ENCODE assay signal across 18 cellular contexts in genomic region chr15:42184313-42184712, GRCh38. TPM values are rescaled to one million over a fixed set of nuclear protein-coding genes. Genes with fewer than 3 reads are reported as not detected.
A peak's percentile ranks its signal among the peaks of the same experiment; 100 is the strongest.
DNase-seq lines count a peak whose midpoint lies in the region; ATAC-seq and TF ChIP-seq lines count a peak whose summit lies in the region.
"Had no signal": no experiment of that assay in that cellular context is flagged by ENCODE, and none has a peak within 500 bp of the region (broad histone marks: within the 10 kb centered on the region; RNA-seq: fewer than 3 reads in every experiment).

No MANE protein-coding gene starts in this region.

- CTCF ChIA-PET in GM10248 (lab: Yijun Ruan, JAX), result interaction anchor here (1.0 to 1.5 kb wide), 4 partner anchors 15 to 411 kb away, joined by 3 read pairs; no protein-coding TSS in a partner anchor

- TF ChIP-seq POLR2A in NB4 (IDR thresholded peaks at IDR 0.05; ENCODE audit: extremely low read depth, insufficient read length), result no peak

- H3K27ac ChIP-seq in coronary artery, result no peak overlapping the region

- H3K4me3 ChIP-seq in NB4 (ENCODE audit: low read depth, low read length) (no peak overlapping the region), coronary artery (no peak overlapping the region)
- H3K4me3 ChIP-seq: HAP-1, mucosa of descending colon had no signal

- peak; percentile 31 for DNase-seq in GM10248 (ENCODE audit: extremely low spot score)
- DNase-seq in NB4 (ENCODE audit: low read depth), result peak; percentile 49
- peak; percentile 78 to 88 for DNase-seq in dermis microvascular lymphatic vessel endothelial cell (ENCODE audit: low read depth in 2 of 2)
- peak; percentile 80 for DNase-seq in myocyte (ENCODE audit: low read depth)
- no peak for DNase-seq in iPS-NIHi7 (ENCODE audit: extremely low spot score)
- no peak for DNase-seq in NCI-H187 treated with DMSO at 0.1 percent for 48 hours (lab: John Stamatoyannopoulos, UW)
- DNase-seq in coronary artery (ENCODE audit: low spot score), result no peak
- DNase-seq: activated CD4-positive, alpha-beta T cell treated with anti-CD3 and anti-CD28 coated beads, Interleukin-2, amount 10 ng/mL, durations not matched to agents 24 days and 14 days; activated CD8-positive, alpha-beta memory T cell treated with anti-CD3 and anti-CD28 coated beads, Interleukin-2, amount 50 U/mL, for 4 hours; activated gamma-delta T cell treated with Interleukin-2 at 50 U/mL for 16 hours; kidney glomerular epithelial cell; NCI-H2171; NCI-H774; stimulated activated CD4-positive, alpha-beta T cell treated with anti-CD3 and anti-CD28 coated beads, Interleukin-2, amount 100 ng/mL, for 48 hours had no signal

- no peak for ATAC-seq in HG03520 (IDR thresholded peaks at IDR 0.05; ENCODE audit: unreplicated experiment)
- ATAC-seq: mucosa of descending colon, Panc1 had no signal

- POLR2A ChIA-PET in GM10248 (lab: Yijun Ruan, JAX), result no interaction called here

- TF ChIP-seq CTCF in GM10248 (IDR thresholded peaks at IDR 0.05; ENCODE audit: control extremely low read depth, extremely low read depth, low read depth, missing control alignments) (no peak), NB4 (IDR thresholded peaks at IDR 0.05; ENCODE audit: low read depth, low read length) (no peak), coronary artery (IDR thresholded peaks at IDR 0.05) (no peak)

RNA-seq across cellular contexts. Expression of gene VPS39, which starts 23.8 kb away (rescaled TPM):
- total RNA-seq in dermis microvascular lymphatic vessel endothelial cell, result 25.0 and 37.2 TPM in 2 replicates
- 38.6 and 52.6 TPM in 2 replicates for total RNA-seq in myocyte
- polyA plus RNA-seq in myocyte (2012), result 53.2 TPM

RNA-seq across cellular contexts. Expression of gene PLA2G4F, which starts 27.9 kb away (rescaled TPM):
- total RNA-seq in dermis microvascular lymphatic vessel endothelial cell (not detected in 2 replicates), myocyte (not detected in 2 replicates)
- not detected for polyA plus RNA-seq in myocyte (2012)
- total RNA-seq: activated CD4-positive, alpha-beta T cell treated with anti-CD3 and anti-CD28 coated beads, Interleukin-2, amount 10 ng/mL, durations not matched to agents 24 days and 14 days had no signal

Comparison
In these comparisons a context has a peak if more than half of its experiments do, and no peak if none do; other contexts are left out.
1. DNase-seq: peak in GM10248 (single experiment), NB4 (single experiment), dermis microvascular lymphatic vessel endothelial cell (2 of 2) and myocyte (single experiment); none in iPS-NIHi7 (single experiment), NCI-H187 treated with DMSO at 0.1 percent for 48 hours (single experiment) and coronary artery (single experiment).